In the genomic region with DNA sequence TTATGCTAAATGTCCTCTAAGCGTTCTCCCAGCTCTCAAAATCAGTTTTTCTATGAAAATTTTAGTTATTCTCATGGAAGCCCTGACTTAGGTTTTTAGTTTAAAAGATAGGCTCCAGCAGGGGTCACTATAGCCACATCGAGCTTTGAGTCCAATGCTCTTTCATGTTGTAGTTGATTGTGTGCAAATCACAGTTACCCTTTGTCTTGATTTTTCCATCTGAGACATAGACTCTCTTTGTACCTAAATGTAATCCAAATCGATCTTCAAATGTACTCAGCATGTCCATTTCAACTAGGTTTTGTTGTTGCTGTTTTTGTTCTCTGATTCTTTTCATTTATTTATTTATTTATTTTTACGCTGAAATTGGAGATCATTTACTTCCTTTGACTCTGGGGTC, we compare ENCODE assay signal across 8 cellular contexts. TPM values are rescaled to one million over a fixed set of nuclear protein-coding genes. Genes with fewer than 3 reads are reported as not detected.
DNase-seq lines count a peak whose midpoint lies in the region; ATAC-seq and TF ChIP-seq lines count a peak whose summit lies in the region.

No MANE protein-coding gene starts in this region.

- peak; percentile 57 for ATAC-seq in HG03066 (IDR thresholded peaks at IDR 0.05; ENCODE audit: low read depth, unreplicated experiment)

- no peaks in the 10 kb centered on the region for H3K36me3 Mint-ChIP-seq in activated CD4-positive, alpha-beta memory T cell treated with anti-CD3 and anti-CD28 coated beads, Interleukin-2, amount 10 ng/mL, durations not matched to agents 7 days and 5 days (ENCODE audit: low read depth)
- H3K36me3 Mint-ChIP-seq in activated T-helper 2 cell treated with anti-CD3 and anti-CD28 coated beads, Interferon-gamma antibody, Interleukin-2, Interleukin-4, amounts not matched to agents 10 μg/mL and 5 μg/mL and 100 μg/mL, durations not matched to agents 14 hours and 24 hours and 36 hours (ENCODE audit: low read depth) = no peaks in the 10 kb centered on the region

- CTCF ChIA-PET in GM10248 (lab: Yijun Ruan, JAX) = interaction anchor here (0.7 to 3.1 kb wide), 30 partner anchors 10 to 338 kb away, joined by 3 to 26 read pairs (median 4); partner anchors contain the start of gene OSGEPL1
- CTCF ChIA-PET in activated CD4-positive, alpha-beta memory T cell treated with anti-CD3 and anti-CD28 coated beads, Interleukin-2, amount 10 ng/mL, durations not matched to agents 7 days and 5 days (lab: Charles Lee) = interaction anchor here (0.7 to 2.4 kb wide), 8 partner anchors 9 to 281 kb away, joined by 3 to 9 read pairs (median 4); no protein-coding TSS in a partner anchor

- DNase-seq in A172 (ENCODE audit: low spot score) (peak; percentile 69), GM10248 (ENCODE audit: extremely low spot score) (peak; percentile 50), NCI-H446 treated with DMSO at 0.1 percent for 48 hours (lab: John Stamatoyannopoulos, UW) (peak; percentile 16), fibroblast of peridontal ligament (ENCODE audit: extremely low read depth) (peak; percentile 89), occipital lobe (lab: John Stamatoyannopoulos, UW) (peak; percentile 1)
- peak; percentile 45 for DNase-seq in activated CD4-positive, alpha-beta memory T cell treated with anti-CD3 and anti-CD28 coated beads, Interleukin-2, amount 10 ng/mL, durations not matched to agents 7 days and 5 days
- DNase-seq in activated T-helper 2 cell treated with anti-CD3 and anti-CD28 coated beads, Interferon-gamma antibody, Interleukin-2, Interleukin-4, amounts not matched to agents 10 μg/mL and 5 μg/mL and 100 μg/mL, durations not matched to agents 14 hours and 24 hours and 36 hours (ENCODE audit: low spot score) = no peak

- peak; percentile 56 for TF ChIP-seq CTCF in GM10248 (IDR thresholded peaks at IDR 0.05; ENCODE audit: control extremely low read depth, extremely low read depth, low read depth, missing control alignments)

- intact Hi-C loops in activated T-helper 2 cell treated with anti-CD3 and anti-CD28 coated beads, Interferon-gamma antibody, Interleukin-2, Interleukin-4, amounts not matched to agents 10 μg/mL and 5 μg/mL and 100 μg/mL, durations not matched to agents 14 hours and 24 hours and 36 hours (cut with micrococcal nuclease) = loop anchor here (1.0 to 2.0 kb wide), 4 partner anchors 188 to 716 kb away; no protein-coding TSS in a partner anchor

- H3K27ac Mint-ChIP-seq in activated CD4-positive, alpha-beta memory T cell treated with anti-CD3 and anti-CD28 coated beads, Interleukin-2, amount 10 ng/mL, durations not matched to agents 7 days and 5 days = no peak overlapping the region
- H3K27ac Mint-ChIP-seq in activated T-helper 2 cell treated with anti-CD3 and anti-CD28 coated beads, Interferon-gamma antibody, Interleukin-2, Interleukin-4, amounts not matched to agents 10 μg/mL and 5 μg/mL and 100 μg/mL, durations not matched to agents 14 hours and 24 hours and 36 hours = no peak overlapping the region

- no peaks in the 10 kb centered on the region for H3K9me3 Mint-ChIP-seq in activated CD4-positive, alpha-beta memory T cell treated with anti-CD3 and anti-CD28 coated beads, Interleukin-2, amount 10 ng/mL, durations not matched to agents 7 days and 5 days
- H3K9me3 Mint-ChIP-seq in activated T-helper 2 cell treated with anti-CD3 and anti-CD28 coated beads, Interferon-gamma antibody, Interleukin-2, Interleukin-4, amounts not matched to agents 10 μg/mL and 5 μg/mL and 100 μg/mL, durations not matched to agents 14 hours and 24 hours and 36 hours = no peaks in the 10 kb centered on the region

- no peak overlapping the region for H3K4me3 Mint-ChIP-seq in activated CD4-positive, alpha-beta memory T cell treated with anti-CD3 and anti-CD28 coated beads, Interleukin-2, amount 10 ng/mL, durations not matched to agents 7 days and 5 days
- no peak overlapping the region for H3K4me3 Mint-ChIP-seq in activated T-helper 2 cell treated with anti-CD3 and anti-CD28 coated beads, Interferon-gamma antibody, Interleukin-2, Interleukin-4, amounts not matched to agents 10 μg/mL and 5 μg/mL and 100 μg/mL, durations not matched to agents 14 hours and 24 hours and 36 hours (ENCODE audit: low read depth)

- no peaks in the 10 kb centered on the region for H3K4me1 Mint-ChIP-seq in activated CD4-positive, alpha-beta memory T cell treated with anti-CD3 and anti-CD28 coated beads, Interleukin-2, amount 10 ng/mL, durations not matched to agents 7 days and 5 days
- no peaks in the 10 kb centered on the region for H3K4me1 Mint-ChIP-seq in activated T-helper 2 cell treated with anti-CD3 and anti-CD28 coated beads, Interferon-gamma antibody, Interleukin-2, Interleukin-4, amounts not matched to agents 10 μg/mL and 5 μg/mL and 100 μg/mL, durations not matched to agents 14 hours and 24 hours and 36 hours (ENCODE audit: low read depth)

- H3K27me3 Mint-ChIP-seq in activated CD4-positive, alpha-beta memory T cell treated with anti-CD3 and anti-CD28 coated beads, Interleukin-2, amount 10 ng/mL, durations not matched to agents 7 days and 5 days = no peaks in the 10 kb centered on the region
- peaks cover 3% of the 10 kb centered on the region for H3K27me3 Mint-ChIP-seq in activated T-helper 2 cell treated with anti-CD3 and anti-CD28 coated beads, Interferon-gamma antibody, Interleukin-2, Interleukin-4, amounts not matched to agents 10 μg/mL and 5 μg/mL and 100 μg/mL, durations not matched to agents 14 hours and 24 hours and 36 hours (ENCODE audit: low read depth)

- POLR2A ChIA-PET in GM10248 (lab: Yijun Ruan, JAX) = no interaction called here
- POLR2A ChIA-PET in activated CD4-positive, alpha-beta memory T cell treated with anti-CD3 and anti-CD28 coated beads, Interleukin-2, amount 10 ng/mL, durations not matched to agents 7 days and 5 days (lab: Charles Lee) = no interaction called here

RNA-seq across cellular contexts. Expression of gene MSTN, which starts 26.4 kb away (rescaled TPM):
- 0.02 TPM in 1 of 2 replicates, not detected in the other for total RNA-seq in A172 (2014; rRNA removed; shearing (Covaris generic))
- not detected for total RNA-seq in activated CD4-positive, alpha-beta memory T cell treated with anti-CD3 and anti-CD28 coated beads, Interleukin-2, amount 10 ng/mL, durations not matched to agents 7 days and 5 days
- 0.94 TPM for total RNA-seq in occipital lobe
- total RNA-seq in activated T-helper 2 cell treated with anti-CD3 and anti-CD28 coated beads, Interferon-gamma antibody, Interleukin-2, Interleukin-4, amounts not matched to agents 10 μg/mL and 5 μg/mL and 100 μg/mL, durations not matched to agents 14 hours and 24 hours and 36 hours = not detected in 2 replicates
